ENCODE assay signal across 21 cellular contexts in the genomic region with DNA sequence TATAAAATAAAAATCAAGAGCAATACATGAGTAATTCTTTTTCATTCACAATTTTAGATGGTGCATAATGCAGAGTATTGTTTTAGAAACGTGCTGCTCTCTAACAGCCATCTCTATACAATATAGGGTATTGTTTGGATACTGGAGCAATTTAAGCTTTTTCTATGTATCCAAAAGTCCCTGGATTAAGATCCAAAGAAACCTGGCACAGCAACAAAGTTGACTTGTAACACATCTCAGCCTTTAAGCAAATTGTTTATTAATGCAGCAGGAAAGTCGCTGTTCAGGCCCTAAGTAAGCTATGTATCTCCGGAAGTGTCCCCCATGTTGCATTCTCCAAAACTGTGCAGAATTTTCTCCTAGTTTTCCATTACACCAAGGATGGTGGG. TPM values are rescaled to one million over a fixed set of nuclear protein-coding genes. Genes with fewer than 3 reads are reported as not detected.
DNase-seq lines count a peak whose midpoint lies in the region; ATAC-seq, FAIRE-seq and TF ChIP-seq lines count a peak whose summit lies in the region.
"Had no signal": no experiment of that assay in that cellular context is flagged by ENCODE, and none has a peak within 500 bp of the region (broad histone marks: within the 10 kb centered on the region; RNA-seq: fewer than 3 reads in every experiment).

No MANE protein-coding gene starts in this region.

- H3K4me3 ChIP-seq in Loucy (ENCODE audit: low read length, poor library complexity, severe bottlenecking) (peak overlapping the region; percentile 85), GM12878 (peak overlapping the region; percentile 46; the same call in 1 of the 2 replicates), subcutaneous abdominal adipose tissue (ENCODE audit: low read depth in 1 of 5, low read length in 5 of 5) (no peak overlapping the region)
- H3K4me3 ChIP-seq: colonic mucosa, PC-9 had no signal

- no peaks in the 10 kb centered on the region for H3F3A ChIP-seq in Loucy (ENCODE audit: low read depth)

- no peak for TF ChIP-seq POLR2A in GM12878 (IDR thresholded peaks at IDR 0.05; ENCODE audit: low read depth, low read length)

- no peak for TF ChIP-seq EP300 in GM12878 (IDR thresholded peaks at IDR 0.05; ENCODE audit: borderline replicate concordance in 1 of 2, control insufficient read depth in 1 of 2, low read depth in 2 of 2, low read length in 2 of 2)

- RAD21 ChIA-PET in GM12878 (lab: Charles Lee; ENCODE audit: unreplicated experiment) = interaction anchor here (1.7 to 2.0 kb wide), 2 partner anchors 10 to 257 kb away, joined by 5 to 7 read pairs; no protein-coding TSS in a partner anchor

- intact Hi-C loops in GM12878 (cut with micrococcal nuclease; ENCODE audit: unreplicated experiment) = no loop called here

- POLR2A ChIA-PET in GM12878 (lab: Charles Lee) = interaction anchor here (1.7 to 4.0 kb wide), 2 partner anchors 10 to 34 kb away, joined by 7 to 16 read pairs; no protein-coding TSS in a partner anchor

- H3K27me3 ChIP-seq in Loucy (ENCODE audit: insufficient read depth, low read length, poor library complexity, severe bottlenecking) = no peaks in the 10 kb centered on the region
- H3K27me3 ChIP-seq in GM12878 (replicated peaks in 1 of 2; ENCODE audit: control insufficient read depth in 2 of 2, insufficient read depth in 2 of 2, low read length in 1 of 2) = no peaks in the 10 kb centered on the region
- no peaks in the 10 kb centered on the region for H3K27me3 ChIP-seq in subcutaneous abdominal adipose tissue (ENCODE audit: control insufficient read depth in 5 of 5, insufficient read depth in 4 of 5, low read length in 5 of 5)
- H3K27me3 ChIP-seq: colonic mucosa had no signal

- no peaks in the 10 kb centered on the region for H3K9me3 ChIP-seq in Loucy (ENCODE audit: insufficient read depth, low read depth, low read length)
- no peaks in the 10 kb centered on the region for H3K9me3 ChIP-seq in GM12878 (replicated peaks; ENCODE audit: control insufficient read depth, insufficient read depth, low read length)
- H3K9me3 ChIP-seq in subcutaneous abdominal adipose tissue (ENCODE audit: control insufficient read depth in 5 of 5, low read length in 5 of 5) = no peaks in the 10 kb centered on the region
- H3K9me3 ChIP-seq: colonic mucosa had no signal

- H3K4me2 ChIP-seq in Loucy (ENCODE audit: low read depth, low read length, poor library complexity, severe bottlenecking) = peak overlapping the region; percentile 97
- no peak overlapping the region for H3K4me2 ChIP-seq in GM12878 (ENCODE audit: control insufficient read depth, insufficient read depth)
- H3K4me2 ChIP-seq: PC-9 had no signal

- TF ChIP-seq RAD21 in GM12878 (IDR thresholded peaks at IDR 0.05; ENCODE audit: insufficient read depth, low read depth, low read length) = no peak

- H3K9me2 ChIP-seq in Loucy (replicated peaks; ENCODE audit: low read depth, low read length) = no peaks in the 10 kb centered on the region

- peaks cover 8% of the 10 kb centered on the region; the same call in 1 of the 2 replicates for H3K36me3 ChIP-seq in Loucy (ENCODE audit: insufficient read depth, low read length)
- H3K36me3 ChIP-seq in GM12878 (ENCODE audit: control insufficient read depth in 2 of 2, insufficient read depth in 2 of 2, low read length in 1 of 2) = peaks cover 0 to 7% of the 10 kb centered on the region in 2 experiments; a peak in 1 of 4 replicates
- no peaks in the 10 kb centered on the region for H3K36me3 ChIP-seq in subcutaneous abdominal adipose tissue (ENCODE audit: control insufficient read depth in 5 of 5, insufficient read depth in 5 of 5, low read length in 5 of 5)
- H3K36me3 ChIP-seq: colonic mucosa, WERI-Rb-1 had no signal

- H3K27ac ChIP-seq in GM12878 (ENCODE audit: control insufficient read depth, insufficient read depth) (no peak overlapping the region), subcutaneous abdominal adipose tissue (ENCODE audit: low read depth, low read length) (peak overlapping the region; percentile 70)
- H3K27ac ChIP-seq: colonic mucosa, epithelial cell of prostate, PC-9, WERI-Rb-1 had no signal

- H4K20me1 ChIP-seq in Loucy (ENCODE audit: insufficient read depth, low read length, poor library complexity, severe bottlenecking) (peaks cover 99% of the 10 kb centered on the region), GM12878 (ENCODE audit: control insufficient read depth, insufficient read depth) (peaks cover 12% of the 10 kb centered on the region; the same call in 1 of the 2 replicates)

- no peak for FAIRE-seq in GM12878 (lab: Jason Lieb, UNC)
- FAIRE-seq: kidney had no signal

- DNase-seq in GM12878 (ENCODE audit: low read depth, low spot score) (no peak), medulla oblongata (ENCODE audit: extremely low spot score) (peak; percentile 50), NCI-H748 (lab: John Stamatoyannopoulos, UW; ENCODE audit: unreplicated experiment) (no peak), middle frontal gyrus (ENCODE audit: extremely low spot score, low spot score) (no peak), KG1 (lab: John Stamatoyannopoulos, UW) (no peak)
- DNase-seq: activated CD8-positive, alpha-beta T cell treated with anti-CD3 and anti-CD28 coated beads for 36 hours; amygdala; colonic mucosa; DMS53; head of caudate nucleus; kidney; NCI-H187; NCI-H748 treated with DMSO at 0.1 percent for 48 hours; PC-9; SW 1271; WERI-Rb-1 had no signal

- CTCF ChIA-PET in GM12878 (lab: Yijun Ruan, JAX) = interaction anchor here (1.2 to 1.4 kb wide), 2 partner anchors 10 to 257 kb away, joined by 3 to 4 read pairs; no protein-coding TSS in a partner anchor

- H2AFZ ChIP-seq in Loucy (ENCODE audit: low read length) (no peak overlapping the region), GM12878 (ENCODE audit: control insufficient read depth, low read depth, low read length) (no peak overlapping the region)
- H2AFZ ChIP-seq: PC-9 had no signal

- 100% methylated on average over 3 of the region's 3 CpGs for WGBS in GM12878 (ENCODE audit: insufficient coverage, insufficient replicate concordance, low lambda C conversion rate, missing lambda C conversion rate)

- in situ Hi-C loops in GM12878 (cut with MboI) = no loop called here

- H3K9ac ChIP-seq in Loucy (ENCODE audit: low read depth, low read length, poor library complexity, severe bottlenecking) (peak overlapping the region; percentile 67), GM12878 (ENCODE audit: control insufficient read depth, insufficient read depth, low read length) (no peak overlapping the region), subcutaneous abdominal adipose tissue (ENCODE audit: low read length in 5 of 5) (no peak overlapping the region)

- no peak for TF ChIP-seq CTCF in Loucy (conservative IDR thresholded peaks at IDR 0.05; ENCODE audit: low read length)
- no peak for TF ChIP-seq CTCF in GM12878 (IDR thresholded peaks at IDR 0.05 in 2 of 3, conservative IDR thresholded peaks at IDR 0.05 in 1 of 3; ENCODE audit: control insufficient read depth in 2 of 3, extremely low read depth in 1 of 3, insufficient read depth in 1 of 3, low read depth in 3 of 3, low read length in 3 of 3)

- no TSS peak for BruUV-seq in GM12878 (replicated peaks; lab: Mats Ljungman, UMichigan)

- SMC1A ChIA-PET in GM12878 (lab: Charles Lee; ENCODE audit: uncharacterized antibody, unreplicated experiment) = interaction anchor here (0.9 to 2.5 kb wide), 3 partner anchors 10 to 301 kb away, joined by 3 to 13 read pairs (median 3); no protein-coding TSS in a partner anchor

- H3K4me1 ChIP-seq in Loucy (ENCODE audit: insufficient read depth, low read length, poor library complexity, severe bottlenecking) (peaks cover 82% of the 10 kb centered on the region), GM12878 (ENCODE audit: control insufficient read depth, insufficient read depth, low read length) (peaks cover 6% of the 10 kb centered on the region), subcutaneous abdominal adipose tissue (ENCODE audit: control insufficient read depth in 5 of 5, insufficient read depth in 5 of 5, low read length in 5 of 5) (peaks cover 6 to 93% (median 86%) of the 10 kb centered on the region in 5 donors)

- ATAC-seq in GM12878 = no peak
- ATAC-seq in GM18858 (IDR thresholded peaks at IDR 0.05; ENCODE audit: unreplicated experiment) = no peak
- ATAC-seq: activated CD8-positive, alpha-beta T cell treated with anti-CD3 and anti-CD28 coated beads for 36 hours; activated T-helper 17 cell treated with anti-CD3 and anti-CD28 coated beads, Interleukin-2, amount 50 U/mL, for 72 hours had no signal

- H3K79me2 ChIP-seq in Loucy (ENCODE audit: insufficient read depth, low read length) = peaks cover 100% of the 10 kb centered on the region
- H3K79me2 ChIP-seq in GM12878 (ENCODE audit: control insufficient read depth, insufficient read depth, low read length) = peaks cover 96% of the 10 kb centered on the region

TF ChIP-seq in GM12878, 131 proteins besides CTCF, POLR2A, EP300 and RAD21 (continues in another document):
- TF ChIP-seq FOXM1 (IDR thresholded peaks at IDR 0.05; ENCODE audit: low read depth, low read length) = no peak

RNA-seq across cellular contexts. Expression of a gene that starts 7.3 kb away (rescaled TPM):
- 116 and 126 TPM in 2 replicates for total RNA-seq in GM12878 (2013; cell fraction: nucleolus; rRNA removed)
- total RNA-seq in GM12878 (2014; rRNA removed) (16.3 and 18.1 TPM in 2 replicates), GM12878 (2014; rRNA removed; fragmentation: Illumina TruSeq; extraction: Trizol) (15.2 and 15.7 TPM in 2 replicates), GM12878 (2021) (20.7 and 23.2 TPM in 2 replicates)
- polyA plus RNA-seq in GM12878 (2011; ENCODE audit: low read depth) = 12.6 TPM
- polyA plus RNA-seq in GM12878 (2011; rRNA removed) (32.9 and 38.1 TPM in 2 replicates), GM12878 (2014; fragmentation: Illumina TruSeq; extraction: Trizol) (10.6 and 16.0 TPM in 2 replicates), GM12878 (2014; fragmentation: Nextera tagmentation; extraction: Ambion mirVana) (1 to 10 TPM in 1 of 2 experiments, under 1 TPM in 1; 0.44 to 1.5 TPM), GM12878 (2014; rRNA removed) (25.5 and 28.7 TPM in 2 replicates), GM12878 (2016; fragmentation: Nextera tagmentation; extraction: Ambion mirVana) (10 to 100 TPM; 14.9 to 20.6 TPM)
- polyA plus RNA-seq in GM12878 (2011; cell fraction: cytosol; rRNA removed) = 39.9 and 41.8 TPM in 2 replicates
- polyA plus RNA-seq in GM12878 (2011; cell fraction: nucleus; rRNA removed) = 43.3 and 49.4 TPM in 2 replicates
- polyA plus RNA-seq in GM12878 (2012) = 17.9 and 37.0 TPM in 2 replicates
- 24.9 and 62.5 TPM in 2 replicates for polyA minus RNA-seq in GM12878 (2011; rRNA and poly(A)+ RNA removed)
- 16.3 and 16.6 TPM in 2 replicates for polyA minus RNA-seq in GM12878 (2011; cell fraction: cytosol; rRNA and poly(A)+ RNA removed)
- 33.7 and 57.3 TPM in 2 replicates for polyA minus RNA-seq in GM12878 (2011; cell fraction: nucleus; rRNA and poly(A)+ RNA removed)

Comparison
In these comparisons a context has a peak if more than half of its experiments do, and no peak if none do; other contexts are left out.
1. H3K4me3 ChIP-seq: peak in Loucy (single experiment) and GM12878 (single experiment); none in subcutaneous abdominal adipose tissue (0 of 5).